Comparison of ENCODE assay signal across 10 cellular contexts in genomic region chr16:15879255-15879804, GRCh38. TPM values are rescaled to one million over a fixed set of nuclear protein-coding genes. Genes with fewer than 3 reads are reported as not detected.
A peak's percentile ranks its signal among the peaks of the same experiment; 100 is the strongest.
DNase-seq lines count a peak whose midpoint lies in the region; ATAC-seq and TF ChIP-seq lines count a peak whose summit lies in the region.
"Had no signal": no experiment of that assay in that cellular context is flagged by ENCODE, and none has a peak within 500 bp of the region (broad histone marks: within the 10 kb centered on the region; RNA-seq: fewer than 3 reads in every experiment).

No MANE protein-coding gene starts in this region.

- H3K4me3 Mint-ChIP-seq in activated CD4-positive, alpha-beta memory T cell treated with anti-CD3 and anti-CD28 coated beads, Interleukin-2, amount 10 ng/mL, durations not matched to agents 7 days and 5 days = no peak overlapping the region

- H3K27me3 ChIP-seq in A673 (replicated peaks; ENCODE audit: insufficient read depth, low read depth, low read length, poor library complexity) = no peaks in the 10 kb centered on the region

- H3K36me3 Mint-ChIP-seq in activated CD4-positive, alpha-beta memory T cell treated with anti-CD3 and anti-CD28 coated beads, Interleukin-2, amount 10 ng/mL, durations not matched to agents 7 days and 5 days (ENCODE audit: low read depth) = peaks cover 44% of the 10 kb centered on the region

- H3K4me1 Mint-ChIP-seq in activated CD4-positive, alpha-beta memory T cell treated with anti-CD3 and anti-CD28 coated beads, Interleukin-2, amount 10 ng/mL, durations not matched to agents 7 days and 5 days = peaks cover 17% of the 10 kb centered on the region

- POLR2A ChIA-PET in A673 (lab: Charles Lee; ENCODE audit: low non-redundant PET) = no interaction called here
- POLR2A ChIA-PET in activated CD4-positive, alpha-beta memory T cell treated with anti-CD3 and anti-CD28 coated beads, Interleukin-2, amount 10 ng/mL, durations not matched to agents 7 days and 5 days (lab: Charles Lee) = interaction anchor here (1.1 kb wide), 1 partner anchor 9 kb away, joined by 4 read pairs; the partner anchor contains the start of gene CEP20

- H3K36me3 ChIP-seq in A673 (ENCODE audit: insufficient read depth, low read length, poor library complexity, severe bottlenecking) = peaks cover 28% of the 10 kb centered on the region

- H3K27ac ChIP-seq in A673 (ENCODE audit: low read depth, low read length, poor library complexity, severe bottlenecking) = peak overlapping the region; percentile 44

- H3K4me1 ChIP-seq in A673 (ENCODE audit: insufficient read depth, low read length, poor library complexity, severe bottlenecking) = no peaks in the 10 kb centered on the region

- no peaks in the 10 kb centered on the region for H3K9me3 ChIP-seq in A673 (ENCODE audit: low read depth, low read length, poor library complexity, severe bottlenecking)

- CTCF ChIA-PET in A673 (lab: Charles Lee) = no interaction called here
- CTCF ChIA-PET in activated CD4-positive, alpha-beta memory T cell treated with anti-CD3 and anti-CD28 coated beads, Interleukin-2, amount 10 ng/mL, durations not matched to agents 7 days and 5 days (lab: Charles Lee) = interaction anchor here (1.4 kb wide), 1 partner anchor 71 kb away, joined by 3 read pairs; no protein-coding TSS in a partner anchor

- 86 to 87% methylated on average over 2 of the region's 2 CpGs for WGBS in lower leg skin, 2 donors

- peak overlapping the region; percentile 29 for H3K27ac Mint-ChIP-seq in activated CD4-positive, alpha-beta memory T cell treated with anti-CD3 and anti-CD28 coated beads, Interleukin-2, amount 10 ng/mL, durations not matched to agents 7 days and 5 days

- BruUV-seq in A673 (replicated peaks; lab: Mats Ljungman, UMichigan) = no TSS peak

- H3K4me3 ChIP-seq in A673 (ENCODE audit: low read depth, low read length, poor library complexity, severe bottlenecking) = no peak overlapping the region
- no peak overlapping the region for H3K4me3 ChIP-seq in lower leg skin (ENCODE audit: low read depth, poor library complexity, severe bottlenecking)

- H3K9me3 Mint-ChIP-seq in activated CD4-positive, alpha-beta memory T cell treated with anti-CD3 and anti-CD28 coated beads, Interleukin-2, amount 10 ng/mL, durations not matched to agents 7 days and 5 days = no peaks in the 10 kb centered on the region

- TF ChIP-seq CTCF in A673 (conservative IDR thresholded peaks at IDR 0.05; ENCODE audit: low read depth, low read length) = no peak
- TF ChIP-seq CTCF in lower leg skin (IDR thresholded peaks at IDR 0.05) = no peak

- peak; percentile 23 for DNase-seq in A673 (ENCODE audit: low spot score)
- peak; percentile 69 for DNase-seq in H4 (ENCODE audit: low spot score)
- DNase-seq in activated CD4-positive, alpha-beta memory T cell treated with anti-CD3 and anti-CD28 coated beads, Interleukin-2, amount 10 ng/mL, durations not matched to agents 7 days and 5 days = no peak
- peak; percentile 97 for DNase-seq in iris pigment epithelial cell (ENCODE audit: low read depth)
- no peak for DNase-seq in lower leg skin (ENCODE audit: low spot score in 2 of 2)
- DNase-seq in stimulated activated naive CD4-positive, alpha-beta T cell treated with Interleukin-2 at 50 U/mL for 16 hours (lab: John Stamatoyannopoulos, UW) = no peak
- DNase-seq in NCI-H524 treated with DMSO at 0.1 percent for 48 hours (lab: John Stamatoyannopoulos, UW) = no peak
- DNase-seq: activated CD4-positive, CD25-positive, alpha-beta regulatory T cell treated with anti-CD3 and anti-CD28 coated beads, Interleukin-2, amount 50 U/mL, for 72 hours; left cardiac atrium had no signal

- H3K27me3 Mint-ChIP-seq in activated CD4-positive, alpha-beta memory T cell treated with anti-CD3 and anti-CD28 coated beads, Interleukin-2, amount 10 ng/mL, durations not matched to agents 7 days and 5 days = no peaks in the 10 kb centered on the region

- intact Hi-C loops in A673 (cut with micrococcal nuclease; ENCODE audit: unreplicated experiment) = no loop called here
- intact Hi-C loops in lower leg skin (cut with DNase I; ENCODE audit: low total_unique reads) = loop anchor here (10.0 kb wide), 1 partner anchor 245 kb away; no protein-coding TSS in a partner anchor

- ATAC-seq in GM19452 (IDR thresholded peaks at IDR 0.05; ENCODE audit: unreplicated experiment) = no peak

- no peak for TF ChIP-seq POLR2A in lower leg skin (IDR thresholded peaks at IDR 0.05)

RNA-seq across cellular contexts. Expression of gene CEP20, which starts 9.1 kb away (rescaled TPM):
- total RNA-seq in A673 (2021) (50.2 and 51.0 TPM in 2 replicates), lower leg skin (10 to 100 TPM; 39.7 to 43.3 (median 40.7) TPM)
- 87.2 and 108 TPM in 2 replicates for total RNA-seq in H4 (2014; rRNA removed; shearing (Covaris generic))
- total RNA-seq in activated CD4-positive, alpha-beta memory T cell treated with anti-CD3 and anti-CD28 coated beads, Interleukin-2, amount 10 ng/mL, durations not matched to agents 7 days and 5 days = 10 to 100 TPM; 49.7 to 56.1 TPM

RNA-seq across cellular contexts. Expression of gene MYH11, which starts 22.5 kb away (rescaled TPM):
- total RNA-seq in A673 (2021) = not detected in 2 replicates
- total RNA-seq in H4 (2014; rRNA removed; shearing (Covaris generic)) = not detected in 2 replicates
- under 1 TPM; 0.08 to 0.10 TPM for total RNA-seq in activated CD4-positive, alpha-beta memory T cell treated with anti-CD3 and anti-CD28 coated beads, Interleukin-2, amount 10 ng/mL, durations not matched to agents 7 days and 5 days
- total RNA-seq in lower leg skin = 100 to 1,000 TPM in 1 of 4 donors, 10 to 100 TPM in 3; 13.7 to 139 (median 39.0) TPM

Comparison
In these comparisons a context has a peak if more than half of its experiments do, and no peak if none do; other contexts are left out.
1. DNase-seq: peak in A673 (single experiment), H4 (single experiment) and iris pigment epithelial cell (single experiment); none in activated CD4-positive, alpha-beta memory T cell treated with anti-CD3 and anti-CD28 coated beads, Interleukin-2, amount 10 ng/mL, durations not matched to agents 7 days and 5 days (single experiment), lower leg skin (0 of 2), stimulated activated naive CD4-positive, alpha-beta T cell treated with Interleukin-2 at 50 U/mL for 16 hours (single experiment) and NCI-H524 treated with DMSO at 0.1 percent for 48 hours (single experiment).
2. RNA of gene MYH11, which starts 22.5 kb away (total RNA-seq): 13.7 to 139 TPM in lower leg skin; 0.08 to 0.10 TPM in activated CD4-positive, alpha-beta memory T cell treated with anti-CD3 and anti-CD28 coated beads, Interleukin-2, amount 10 ng/mL, durations not matched to agents 7 days and 5 days, not detected in A673 and not detected in H4; every median in the first group is over 10 times any median in the second.